Comparison of ENCODE assay signal across 19 cellular contexts in the genomic region with DNA sequence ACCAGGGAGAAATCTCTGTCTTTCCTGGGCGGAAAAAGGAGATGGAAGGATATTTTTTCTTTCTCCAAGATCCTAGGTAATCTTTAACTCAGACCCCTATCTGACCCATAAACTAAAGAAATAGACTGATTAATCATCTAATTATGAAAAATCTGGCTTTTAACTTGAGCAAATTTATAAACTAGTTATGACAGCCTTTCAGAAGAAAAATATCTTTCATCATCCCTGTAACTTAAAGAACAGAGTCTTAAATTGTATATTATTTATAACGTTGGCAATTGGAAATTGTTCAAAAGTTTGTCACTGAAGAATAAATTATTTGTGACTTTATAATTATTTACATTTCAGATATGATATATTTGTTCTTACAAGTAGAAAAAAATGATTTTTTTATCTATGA. TPM values are rescaled to one million over a fixed set of nuclear protein-coding genes. Genes with fewer than 3 reads are reported as not detected.
A peak's percentile ranks its signal among the peaks of the same experiment; 100 is the strongest.
DNase-seq lines count a peak whose midpoint lies in the region; ATAC-seq, FAIRE-seq and TF ChIP-seq lines count a peak whose summit lies in the region.
"Had no signal": no experiment of that assay in that cellular context is flagged by ENCODE, and none has a peak within 500 bp of the region (broad histone marks: within the 10 kb centered on the region; RNA-seq: fewer than 3 reads in every experiment).

No MANE protein-coding gene starts in this region.

- H3K4me1 Mint-ChIP-seq in GM23338 = peaks cover 18% of the 10 kb centered on the region

- H3F3A ChIP-seq in GM23338 (replicated peaks; ENCODE audit: low read depth) = no peaks in the 10 kb centered on the region

- H3K27ac ChIP-seq in BLaER1 (peak overlapping the region; percentile 69), GM23338 (ENCODE audit: low read depth) (no peak overlapping the region), psoas muscle (peak overlapping the region; percentile 18)
- H3K27ac ChIP-seq: SJSA1 had no signal

- H3K9me2 ChIP-seq in GM23338 (ENCODE audit: insufficient read depth) = 0 out of 2 replicates have a peak, but pooled peaks cover 4% of the 10 kb centered on the region

- H4K20me1 ChIP-seq in BLaER1 (no peaks in the 10 kb centered on the region), GM23338 (replicated peaks; ENCODE audit: insufficient read depth) (no peaks in the 10 kb centered on the region)

- H3K4me3 Mint-ChIP-seq in GM23338 = no peak overlapping the region

- peak overlapping the region; percentile 62; the same call in 1 of the 2 replicates for H3K9ac ChIP-seq in BLaER1

- TF ChIP-seq POLR2A in GM18505 (IDR thresholded peaks at IDR 0.05; ENCODE audit: borderline replicate concordance, extremely low read depth, insufficient read depth, insufficient read length) = no peak

- no peak overlapping the region for H2AFZ ChIP-seq in GM23338

- no peak for ATAC-seq in GM23338
- no peak for ATAC-seq in psoas muscle
- no peak for ATAC-seq in GM18505 (IDR thresholded peaks at IDR 0.05; ENCODE audit: unreplicated experiment)
- ATAC-seq: Panc1 had no signal

- no peaks in the 10 kb centered on the region for H3K27me3 ChIP-seq in BLaER1
- no peaks in the 10 kb centered on the region for H3K27me3 ChIP-seq in GM23338 (ENCODE audit: insufficient read depth)
- H3K27me3 ChIP-seq in psoas muscle (ENCODE audit: insufficient read depth in 3 of 3, low read length in 2 of 3) = no peaks in the 10 kb centered on the region
- H3K27me3 ChIP-seq: SJSA1 had no signal

- H3K4me1 ChIP-seq in BLaER1 (peaks cover 58% of the 10 kb centered on the region), GM23338 (ENCODE audit: insufficient read depth) (peaks cover 22% of the 10 kb centered on the region), psoas muscle (peaks cover 5% of the 10 kb centered on the region)
- H3K4me1 ChIP-seq: SJSA1 had no signal

- H3K27me3 Mint-ChIP-seq in GM23338 (ENCODE audit: insufficient read depth, low read depth, poor library complexity) = no peaks in the 10 kb centered on the region

- H3K9me3 ChIP-seq in BLaER1 = peaks cover 9% of the 10 kb centered on the region
- H3K9me3 ChIP-seq in psoas muscle = no peaks in the 10 kb centered on the region
- H3K9me3 ChIP-seq: SJSA1 had no signal

- H3K9me3 Mint-ChIP-seq in GM23338 = no peaks in the 10 kb centered on the region

- FAIRE-seq in frontal cortex (lab: Jason Lieb, UNC) = peak; percentile 43
- FAIRE-seq: H1 had no signal

- DNase-seq in GM23338 (ENCODE audit: low spot score) = no peak
- DNase-seq in frontal cortex (ENCODE audit: low spot score in 2 of 2) = no peak
- no peak for DNase-seq in psoas muscle
- no peak for DNase-seq in stimulated activated CD4-positive, alpha-beta T cell treated with anti-CD3 and anti-CD28 coated beads, Interleukin-1b, Interleukin-23, amount 100 ng/mL, for 48 hours
- no peak for DNase-seq in NCI-H1436 (lab: John Stamatoyannopoulos, UW)
- DNase-seq: AML-193, COR-L47, DMS153, GF-D8, MM.1S, NCI-H1092, NCI-H146, NCI-H2081, NCI-H446 treated with DMSO at 0.1 percent for 48 hours had no signal

- peak overlapping the region; percentile 67 for H3K4me2 ChIP-seq in BLaER1
- H3K4me2 ChIP-seq in GM23338 = peak overlapping the region; percentile 33; the same call in 1 of the 2 replicates

- 60 to 77% (median 75%) methylated on average over 2 of the region's 2 CpGs for WGBS in psoas muscle, 3 donors

- no peaks in the 10 kb centered on the region for H3K79me2 ChIP-seq in GM23338 (replicated peaks; ENCODE audit: insufficient read depth)

- H3K4me3 ChIP-seq in BLaER1 (peak overlapping the region; percentile 44; the same call in 1 of the 2 replicates), GM23338 (no peak overlapping the region), psoas muscle (no peak overlapping the region)
- H3K4me3 ChIP-seq: SJSA1 had no signal

- peaks cover 7% of the 10 kb centered on the region; the same call in 2 of the 3 replicates for H3K36me3 Mint-ChIP-seq in GM23338 (ENCODE audit: low read depth)

- no peak overlapping the region for H3K27ac Mint-ChIP-seq in GM23338

- intact Hi-C loops in psoas muscle (cut with DNase I) = no loop called here

- H3K36me3 ChIP-seq in BLaER1 (0 out of 2 replicates have a peak, but pooled peaks cover 4% of the 10 kb centered on the region), GM23338 (ENCODE audit: insufficient read depth) (no peaks in the 10 kb centered on the region), psoas muscle (ENCODE audit: insufficient read depth in 1 of 2, low read depth in 1 of 2) (no peaks in the 10 kb centered on the region)
- H3K36me3 ChIP-seq: SJSA1 had no signal

- TF ChIP-seq CTCF in GM23338 (conservative IDR thresholded peaks at IDR 0.05; ENCODE audit: low read depth in 2 of 2) (no peak), psoas muscle (IDR thresholded peaks at IDR 0.05) (no peak)

TF ChIP-seq in GM23338, 12 proteins besides CTCF, POLR2A, EP300 and RAD21:
- TF ChIP-seq EZH2 (IDR thresholded peaks at IDR 0.05; ENCODE audit: low read depth, unreplicated experiment) (no peak), CREB1 (CRISPR knock-in tag; IDR thresholded peaks at IDR 0.05; ENCODE audit: low read depth) (no peak), ZNF331 (CRISPR knock-in tag; IDR thresholded peaks at IDR 0.05; ENCODE audit: low read depth) (no peak)
TF ChIP-seq in GM23338: peak in this region for 0.

RNA-seq across cellular contexts. Expression of a gene that starts 34.4 kb away (rescaled TPM):
- 39.1 and 47.3 TPM in 2 replicates for total RNA-seq in GM23338 (2014; rRNA removed; shearing (Covaris generic))
- polyA plus RNA-seq in GM23338 (2016; fragmentation: Nextera tagmentation; extraction: Ambion mirVana) (21.5 and 26.9 TPM in 2 replicates), psoas muscle (100 to 1,000 TPM in 1 of 3 donors, 10 to 100 TPM in 2; 15.2 to 171 (median 21.0) TPM)
- total RNA-seq in frontal cortex (42.8 TPM), psoas muscle (10 to 100 TPM; 25.2 to 46.8 (median 29.3) TPM)
